Comparison of ENCODE assay signal across 8 cellular contexts in the genomic region with DNA sequence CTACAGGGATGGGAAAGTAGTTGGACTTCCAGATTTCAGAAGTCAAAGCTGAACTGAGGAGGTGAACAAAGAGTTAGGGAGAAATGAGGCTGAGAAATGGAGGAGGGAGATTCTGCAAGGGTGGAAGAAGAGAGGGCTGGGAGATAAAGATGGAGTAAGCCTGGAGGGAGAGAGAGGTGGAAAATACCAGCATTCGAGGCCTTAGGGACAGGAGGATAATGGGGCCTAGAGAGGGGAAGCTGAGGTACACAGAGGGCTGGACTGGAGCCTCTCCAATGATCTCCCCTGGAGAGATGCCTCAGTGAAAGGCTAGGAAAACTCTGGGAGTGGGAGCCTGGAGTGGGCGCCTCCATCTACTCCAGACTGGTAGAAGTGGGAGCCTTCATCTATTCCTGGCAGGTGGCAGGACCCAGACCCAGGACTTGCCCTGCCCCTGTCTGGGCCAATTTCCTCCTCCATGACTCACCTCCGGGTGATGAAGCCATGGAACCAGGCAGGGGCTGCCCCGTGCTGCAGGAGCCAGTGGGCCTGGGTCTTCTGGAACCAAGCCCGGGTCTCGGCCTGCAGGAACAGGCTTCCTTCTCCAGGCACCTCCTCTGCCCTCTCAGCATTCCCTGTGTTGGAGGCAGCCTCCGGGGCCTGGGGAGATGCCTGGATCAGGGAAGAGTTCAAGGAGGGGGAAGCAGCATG. TPM values are rescaled to one million over a fixed set of nuclear protein-coding genes. Genes with fewer than 3 reads are reported as not detected.
DNase-seq lines count a peak whose midpoint lies in the region; ATAC-seq and TF ChIP-seq lines count a peak whose summit lies in the region.

No MANE protein-coding gene starts in this region.

- intact Hi-C loops in MCF 10A (cut with micrococcal nuclease) (no loop called here), mucosa of descending colon (cut with DNase I, micrococcal nuclease) (no loop called here)

- no peaks in the 10 kb centered on the region for H3K9me3 Mint-ChIP-seq in MCF 10A (ENCODE audit: unreplicated experiment)

- peak overlapping the region; percentile 25 for H3K27ac Mint-ChIP-seq in MCF 10A (ENCODE audit: low read depth, unreplicated experiment)

- H3K9me3 ChIP-seq in mucosa of descending colon = no peaks in the 10 kb centered on the region

- H3K4me1 Mint-ChIP-seq in MCF 10A (ENCODE audit: insufficient read depth, unreplicated experiment) = peaks cover 48% of the 10 kb centered on the region

- no peaks in the 10 kb centered on the region for H3K36me3 Mint-ChIP-seq in MCF 10A (ENCODE audit: insufficient read depth, unreplicated experiment)

- peaks cover 8% of the 10 kb centered on the region for H3K4me1 ChIP-seq in mucosa of descending colon (ENCODE audit: low read depth)

- POLR2A ChIA-PET in MCF 10A (lab: Yijun Ruan, JAX) = no interaction called here

- no peaks in the 10 kb centered on the region for H3K27me3 Mint-ChIP-seq in MCF 10A (ENCODE audit: insufficient read depth, unreplicated experiment)

- BruUV-seq in MCF 10A (replicated peaks; lab: Mats Ljungman, UMichigan) = no TSS peak

- DNase-seq in stimulated activated CD4-positive, alpha-beta T cell treated with anti-CD3 and anti-CD28 coated beads, Interleukin-12 subunit alpha, Interleukin-12 subunit beta, amount 100 ng/mL, for 4 hours = peak; percentile 45
- DNase-seq in stimulated activated CD4-positive, alpha-beta T cell treated with anti-CD3 and anti-CD28 coated beads, Interleukin-2, amount 100 ng/mL, for 48 hours = no peak
- peak; percentile 80 for DNase-seq in MCF 10A (ENCODE audit: unreplicated experiment)
- peak in 2 of 3 donors; percentile 39 to 56 for DNase-seq in mucosa of descending colon

- H3K4me3 Mint-ChIP-seq in MCF 10A (ENCODE audit: unreplicated experiment) = no peak overlapping the region

- CTCF ChIA-PET in MCF 10A (lab: Yijun Ruan, JAX) = interaction anchor here (0.5 to 12.4 kb wide), 23 partner anchors 9 to 270 kb away, joined by 3 to 114 read pairs (median 5); partner anchors contain the start of genes NTRK1 and PEAR1

- H3K36me3 ChIP-seq in mucosa of descending colon (ENCODE audit: low read depth) = no peaks in the 10 kb centered on the region

- ATAC-seq in mucosa of descending colon (peak; percentile 9), GM19395 (IDR thresholded peaks at IDR 0.05; ENCODE audit: unreplicated experiment) (no peak), HG03175 (IDR thresholded peaks at IDR 0.05; ENCODE audit: unreplicated experiment) (no peak), GM21737 (IDR thresholded peaks at IDR 0.05; ENCODE audit: unreplicated experiment) (no peak), GM19328 (IDR thresholded peaks at IDR 0.05; ENCODE audit: unreplicated experiment) (no peak)

- no peak overlapping the region for H3K4me3 ChIP-seq in mucosa of descending colon

- TF ChIP-seq CTCF in MCF 10A (IDR thresholded peaks at IDR 0.05; ENCODE audit: unreplicated experiment) = no peak
- no peak for TF ChIP-seq CTCF in mucosa of descending colon (IDR thresholded peaks at IDR 0.05)

RNA-seq across cellular contexts. Expression of gene SH2D2A, which starts 1.9 kb away (rescaled TPM):
- 19.2 and 27.9 TPM in 2 replicates for total RNA-seq in MCF 10A (2022)
- total RNA-seq in mucosa of descending colon = 1 to 10 TPM; 2.9 to 3.3 (median 3.1) TPM

RNA-seq across cellular contexts. Expression of gene INSRR, which starts 44.2 kb away (rescaled TPM):
- not detected in 2 replicates for total RNA-seq in MCF 10A (2022)
- under 1 TPM in 2 of 3 donors, not detected in 1; 0.06 to 0.09 TPM for total RNA-seq in mucosa of descending colon

RNA-seq across cellular contexts. Expression of gene NTRK1, which starts 45.9 kb away (rescaled TPM):
- total RNA-seq in MCF 10A (2022) (0.15 and 0.33 TPM in 2 replicates), mucosa of descending colon (1 to 10 TPM in 1 of 3 donors, under 1 TPM in 2; 0.67 to 1.3 (median 0.79) TPM)

RNA-seq across cellular contexts. Expression of gene PRCC, which starts 47.4 kb away (rescaled TPM):
- total RNA-seq in MCF 10A (2022) = 112 and 131 TPM in 2 replicates
- 10 to 100 TPM; 55.0 to 66.1 (median 59.2) TPM for total RNA-seq in mucosa of descending colon

Comparison
In these comparisons a context has a peak if more than half of its experiments do, and no peak if none do; other contexts are left out.
1. DNase-seq: peak in stimulated activated CD4-positive, alpha-beta T cell treated with anti-CD3 and anti-CD28 coated beads, Interleukin-12 subunit alpha, Interleukin-12 subunit beta, amount 100 ng/mL, for 4 hours (single experiment), MCF 10A (single experiment) and mucosa of descending colon (2 of 3); none in stimulated activated CD4-positive, alpha-beta T cell treated with anti-CD3 and anti-CD28 coated beads, Interleukin-2, amount 100 ng/mL, for 48 hours (0 of 2).